ENCODE assay signal across 19 cellular contexts in the genomic region with DNA sequence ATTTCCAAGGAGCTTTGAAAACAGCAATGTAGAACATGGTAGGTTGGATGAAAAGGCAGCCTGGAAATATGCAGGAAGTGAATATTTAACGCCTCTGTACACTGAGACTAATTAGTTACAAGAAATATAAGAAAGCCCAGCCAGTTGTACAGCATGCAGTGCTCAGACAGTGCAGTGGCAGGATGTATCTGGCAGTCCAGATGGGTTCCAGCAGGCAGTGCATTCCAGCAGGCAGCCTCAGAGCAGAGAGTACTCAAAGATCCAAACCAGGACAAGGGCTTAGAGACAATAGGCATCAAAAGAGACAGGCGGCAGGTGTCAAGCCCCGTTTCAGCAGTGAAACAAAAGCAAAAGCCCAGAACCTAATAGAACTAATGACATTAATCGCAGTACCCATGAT.
DNase-seq lines count a peak whose midpoint lies in the region; ATAC-seq and TF ChIP-seq lines count a peak whose summit lies in the region.
"Had no signal": no experiment of that assay in that cellular context is flagged by ENCODE, and none has a peak within 500 bp of the region (broad histone marks: within the 10 kb centered on the region; RNA-seq: fewer than 3 reads in every experiment).

No MANE protein-coding gene starts in this region.

- no peaks in the 10 kb centered on the region for H4K20me1 ChIP-seq in Karpas-422 (ENCODE audit: insufficient read depth, low read depth, low read length)

- H3K4me1 ChIP-seq in Karpas-422 (ENCODE audit: low read length) (no peaks in the 10 kb centered on the region), adipocyte (ENCODE audit: control insufficient read depth, insufficient read depth, low read length) (peaks cover 18% of the 10 kb centered on the region), neuron (ENCODE audit: insufficient read depth, low read length) (peaks cover 2% of the 10 kb centered on the region), breast epithelium (no peaks in the 10 kb centered on the region)
- H3K4me1 ChIP-seq: ascending aorta, right lobe of liver, testis had no signal

- H3K9me3 ChIP-seq in Karpas-422 (ENCODE audit: low read length) = no peaks in the 10 kb centered on the region
- H3K9me3 ChIP-seq in adipocyte (ENCODE audit: control insufficient read depth, low read length) = no peaks in the 10 kb centered on the region
- H3K9me3 ChIP-seq in neuron (ENCODE audit: low read length) = no peaks in the 10 kb centered on the region
- H3K9me3 ChIP-seq in breast epithelium = no peaks in the 10 kb centered on the region
- H3K9me3 ChIP-seq: ascending aorta, MG63, right lobe of liver, testis had no signal

- no peak for TF ChIP-seq POLR2A in breast epithelium (IDR thresholded peaks at IDR 0.05)

- intact Hi-C loops in breast epithelium (cut with DNase I; ENCODE audit: low total_unique reads) = no loop called here

- no peaks in the 10 kb centered on the region for H3K9me2 ChIP-seq in Karpas-422 (replicated peaks; ENCODE audit: insufficient read depth, low read length)

- H3K79me2 ChIP-seq in Karpas-422 (ENCODE audit: low read length) = no peaks in the 10 kb centered on the region

- DNase-seq in EH (ENCODE audit: low read depth) (peak; percentile 38), Karpas-422 (no peak), adipocyte (ENCODE audit: low read depth) (peak; percentile 7), breast epithelium (ENCODE audit: low spot score in 2 of 2) (no peak)
- DNase-seq: activated CD4-positive, alpha-beta memory T cell treated with anti-CD3 and anti-CD28 coated beads for 36 hours; activated naive CD4-positive, alpha-beta T cell treated with anti-CD3 and anti-CD28 coated beads for 36 hours; MG63; NCI-H1694 treated with DMSO at 0.1 percent for 48 hours; NCI-H510A treated with DMSO at 0.1 percent for 48 hours; right lobe of liver; testis; WERI-Rb-1 had no signal

- TF ChIP-seq CTCF in breast epithelium (IDR thresholded peaks at IDR 0.05) = no peak

- H3K9ac ChIP-seq in Karpas-422 (ENCODE audit: low read length) = no peak overlapping the region
- H3K9ac ChIP-seq in adipocyte (ENCODE audit: low read length) = no peak overlapping the region

- no peak overlapping the region for H3K4me3 ChIP-seq in Karpas-422 (ENCODE audit: low read length)
- H3K4me3 ChIP-seq in adipocyte (ENCODE audit: low read length) = no peak overlapping the region
- no peak overlapping the region for H3K4me3 ChIP-seq in neuron (ENCODE audit: low read length)
- H3K4me3 ChIP-seq in breast epithelium = no peak overlapping the region
- H3K4me3 ChIP-seq: ascending aorta, lung, MG63, right lobe of liver, testis had no signal

- peak overlapping the region; percentile 94 for H2AFZ ChIP-seq in Karpas-422 (ENCODE audit: low read length)
- H2AFZ ChIP-seq in neuron (ENCODE audit: low read depth, low read length) = peak overlapping the region; percentile 48

- H3K4me2 ChIP-seq in Karpas-422 (ENCODE audit: low read depth, low read length, poor library complexity, severe bottlenecking) = no peak overlapping the region

- no peak overlapping the region for H3K27ac ChIP-seq in Karpas-422 (ENCODE audit: low read length)
- H3K27ac ChIP-seq in breast epithelium = no peak overlapping the region
- H3K27ac ChIP-seq: ascending aorta, right lobe of liver, testis, WERI-Rb-1 had no signal

- H3K36me3 ChIP-seq in Karpas-422 (ENCODE audit: insufficient read depth, low read length) = no peaks in the 10 kb centered on the region
- H3K36me3 ChIP-seq in adipocyte (ENCODE audit: control insufficient read depth, insufficient read depth, low read length, severe bottlenecking) = no peaks in the 10 kb centered on the region
- H3K36me3 ChIP-seq in neuron (ENCODE audit: insufficient read depth, low read length) = no peaks in the 10 kb centered on the region
- no peaks in the 10 kb centered on the region for H3K36me3 ChIP-seq in breast epithelium
- H3K36me3 ChIP-seq: ascending aorta, MG63, right lobe of liver, WERI-Rb-1 had no signal

- H3K27me3 ChIP-seq in Karpas-422 (ENCODE audit: low read length) = no peaks in the 10 kb centered on the region
- no peaks in the 10 kb centered on the region for H3K27me3 ChIP-seq in adipocyte (replicated peaks; ENCODE audit: control insufficient read depth, insufficient read depth, low read length)
- no peaks in the 10 kb centered on the region for H3K27me3 ChIP-seq in neuron (ENCODE audit: insufficient read depth, low read length)
- no peaks in the 10 kb centered on the region for H3K27me3 ChIP-seq in breast epithelium
- H3K27me3 ChIP-seq: ascending aorta, MG63, right lobe of liver, testis had no signal

- ATAC-seq in GM18498 (IDR thresholded peaks at IDR 0.05; ENCODE audit: unreplicated experiment) (no peak), HG03342 (IDR thresholded peaks at IDR 0.05; ENCODE audit: unreplicated experiment) (no peak)
- ATAC-seq: right lobe of liver; Right ventricle myocardium inferior; stimulated activated effector memory CD8-positive, alpha-beta T cell treated with anti-CD3 and anti-CD28 coated beads, Interleukin-12 subunit alpha, Interleukin-12 subunit beta, amount 100 ng/mL, for 72 hours had no signal

Comparison
In these comparisons a context has a peak if more than half of its experiments do, and no peak if none do; other contexts are left out.
1. DNase-seq: peak in EH (single experiment) and adipocyte (single experiment); none in Karpas-422 (single experiment) and breast epithelium (0 of 2).